ENCODE assay signal across 8 cellular contexts in the genomic region with DNA sequence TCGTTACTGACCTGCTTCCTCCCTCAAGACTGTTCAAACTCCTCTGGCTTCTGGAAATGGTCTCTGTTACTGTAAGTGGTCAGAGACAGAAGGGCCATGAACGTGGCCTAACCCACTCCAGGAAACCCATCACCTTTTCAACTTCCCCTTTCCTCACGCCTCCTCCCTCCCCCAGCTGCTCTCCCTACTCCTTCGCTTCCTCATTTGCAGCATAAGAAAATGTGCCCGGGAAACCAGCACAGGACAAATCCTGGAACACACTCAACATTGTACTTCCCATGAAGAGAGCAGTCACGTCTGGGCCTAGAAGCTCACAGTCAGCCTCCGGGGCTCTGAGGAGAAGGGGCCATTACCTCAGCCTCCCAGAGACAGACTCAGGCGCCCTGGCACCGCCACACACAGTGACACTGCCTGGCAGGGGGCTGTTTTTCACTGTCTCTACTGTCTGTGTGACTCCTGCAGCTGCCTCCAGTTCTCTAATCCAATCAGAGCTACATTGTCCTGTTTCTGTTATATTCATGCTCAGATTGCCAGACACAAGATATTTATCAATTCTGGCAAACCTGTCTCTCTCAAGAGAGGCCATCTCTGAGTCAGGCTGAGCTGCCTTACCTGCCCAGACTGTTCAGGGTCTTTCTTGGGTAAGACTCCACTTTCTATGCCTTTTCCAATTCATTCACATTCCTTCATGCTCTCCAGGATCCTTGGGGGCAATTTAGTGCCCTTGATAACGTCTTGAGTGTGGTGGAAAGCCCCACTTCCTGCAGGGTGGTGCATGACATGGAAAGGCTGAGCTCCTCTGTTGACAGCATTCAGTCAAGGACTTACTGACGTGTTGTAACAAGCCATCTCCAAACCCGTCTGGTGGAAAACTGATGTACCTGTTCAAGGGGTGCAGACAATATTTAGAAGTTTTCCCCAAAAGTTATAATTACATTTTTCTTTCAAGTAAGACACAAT.
DNase-seq lines count a peak whose midpoint lies in the region; ATAC-seq and TF ChIP-seq lines count a peak whose summit lies in the region.

No MANE protein-coding gene starts in this region.

- no peak for TF ChIP-seq CTCF in right lobe of liver (IDR thresholded peaks at IDR 0.05)

- no peak for TF ChIP-seq POLR2A in right lobe of liver (IDR thresholded peaks at IDR 0.05)

- no peak for DNase-seq in activated naive CD4-positive, alpha-beta T cell treated with anti-CD3 and anti-CD28 coated beads, Interleukin-2, amount 50 U/mL, for 72 hours (ENCODE audit: low spot score in 2 of 2)
- no peak for DNase-seq in activated naive CD4-positive, alpha-beta T cell treated with Interleukin-2 at 50 U/mL for 16 hours
- DNase-seq in right lobe of liver (peak; percentile 58 to 64 (median 64)), aorta (peak in 1 of 2 donors; percentile 77), EL (no peak), AG08396 (ENCODE audit: low spot score) (no peak)
- DNase-seq in stimulated activated CD4-positive, alpha-beta T cell treated with anti-CD3 and anti-CD28 coated beads, Interleukin-2, amount 100 ng/mL, for 48 hours: no peak

- intact Hi-C loops in right lobe of liver (cut with DNase I): loop anchor here in 1 of 2 donors (10.0 kb wide), 1 partner anchor 192 kb away; no protein-coding TSS in a partner anchor
- intact Hi-C loops in aorta (cut with DNase I): no loop called here

- H3K27me3 ChIP-seq in right lobe of liver: no peaks in the 10 kb centered on the region
- H3K27me3 ChIP-seq in aorta (ENCODE audit: control insufficient read depth in 1 of 2, insufficient read depth in 2 of 2, low read length in 1 of 2): no peaks in the 10 kb centered on the region

- peak overlapping the region; percentile 36 to 70 for H3K27ac Mint-ChIP-seq in activated naive CD4-positive, alpha-beta T cell treated with anti-CD3 and anti-CD28 coated beads, Interleukin-2, amount 50 U/mL, for 72 hours

- H3K9me3 ChIP-seq in right lobe of liver (no peaks in the 10 kb centered on the region), aorta (ENCODE audit: control insufficient read depth, low read length) (no peaks in the 10 kb centered on the region)

- H3K36me3 Mint-ChIP-seq in activated naive CD4-positive, alpha-beta T cell treated with anti-CD3 and anti-CD28 coated beads, Interleukin-2, amount 50 U/mL, for 72 hours: peaks cover 0 to 9% of the 10 kb centered on the region in 2 donors

- H3K4me3 ChIP-seq in right lobe of liver: no peak overlapping the region
- no peak overlapping the region for H3K4me3 ChIP-seq in aorta (ENCODE audit: low read length in 2 of 2)

- ATAC-seq in activated naive CD4-positive, alpha-beta T cell treated with anti-CD3 and anti-CD28 coated beads, Interleukin-2, amount 50 U/mL, for 72 hours: no peak
- ATAC-seq in right lobe of liver (peak; percentile 85 to 90 (median 87)), aorta (ENCODE audit: low FRiP score) (peak; percentile 63)

- peak overlapping the region; percentile 2 for H3K27ac ChIP-seq in angular gyrus (ENCODE audit: low read depth, low read length)
- peak overlapping the region; percentile 8 to 62 (median 32) for H3K27ac ChIP-seq in right lobe of liver
- H3K27ac ChIP-seq in aorta (ENCODE audit: low read depth in 1 of 2, low read length in 2 of 2): no peak overlapping the region

- no peaks in the 10 kb centered on the region for H3K36me3 ChIP-seq in right lobe of liver
- no peaks in the 10 kb centered on the region for H3K36me3 ChIP-seq in aorta (ENCODE audit: control insufficient read depth in 1 of 2, insufficient read depth in 2 of 2, low read length in 1 of 2)

- 41% methylated on average over 12 of the region's 12 CpGs for WGBS in right lobe of liver (ENCODE audit: insufficient coverage, low coverage, low lambda C conversion rate, missing lambda C conversion rate)
- 71 to 76% methylated on average over 12 of the region's 12 CpGs for WGBS in aorta, 2 donors

- H3K4me1 ChIP-seq in right lobe of liver: no peaks in the 10 kb centered on the region
- H3K4me1 ChIP-seq in aorta (ENCODE audit: control insufficient read depth in 1 of 2, insufficient read depth in 2 of 2, low read length in 2 of 2): no peaks in the 10 kb centered on the region

- H3K9me3 Mint-ChIP-seq in activated naive CD4-positive, alpha-beta T cell treated with anti-CD3 and anti-CD28 coated beads, Interleukin-2, amount 50 U/mL, for 72 hours: peaks cover 0 to 6% of the 10 kb centered on the region in 2 donors

Comparison
In these comparisons a context has a peak if more than half of its experiments do, and no peak if none do; other contexts are left out.
1. ATAC-seq: peak in right lobe of liver (4 of 4) and aorta (single experiment); none in activated naive CD4-positive, alpha-beta T cell treated with anti-CD3 and anti-CD28 coated beads, Interleukin-2, amount 50 U/mL, for 72 hours (0 of 2).
2. DNase-seq: peak in right lobe of liver (3 of 3); none in activated naive CD4-positive, alpha-beta T cell treated with anti-CD3 and anti-CD28 coated beads, Interleukin-2, amount 50 U/mL, for 72 hours (0 of 2), activated naive CD4-positive, alpha-beta T cell treated with Interleukin-2 at 50 U/mL for 16 hours (single experiment), EL (single experiment), stimulated activated CD4-positive, alpha-beta T cell treated with anti-CD3 and anti-CD28 coated beads, Interleukin-2, amount 100 ng/mL, for 48 hours (0 of 2) and AG08396 (single experiment).
3. H3K27ac ChIP-seq: peak in angular gyrus (single experiment) and right lobe of liver (3 of 3); none in aorta (0 of 2).